In the genomic region with DNA sequence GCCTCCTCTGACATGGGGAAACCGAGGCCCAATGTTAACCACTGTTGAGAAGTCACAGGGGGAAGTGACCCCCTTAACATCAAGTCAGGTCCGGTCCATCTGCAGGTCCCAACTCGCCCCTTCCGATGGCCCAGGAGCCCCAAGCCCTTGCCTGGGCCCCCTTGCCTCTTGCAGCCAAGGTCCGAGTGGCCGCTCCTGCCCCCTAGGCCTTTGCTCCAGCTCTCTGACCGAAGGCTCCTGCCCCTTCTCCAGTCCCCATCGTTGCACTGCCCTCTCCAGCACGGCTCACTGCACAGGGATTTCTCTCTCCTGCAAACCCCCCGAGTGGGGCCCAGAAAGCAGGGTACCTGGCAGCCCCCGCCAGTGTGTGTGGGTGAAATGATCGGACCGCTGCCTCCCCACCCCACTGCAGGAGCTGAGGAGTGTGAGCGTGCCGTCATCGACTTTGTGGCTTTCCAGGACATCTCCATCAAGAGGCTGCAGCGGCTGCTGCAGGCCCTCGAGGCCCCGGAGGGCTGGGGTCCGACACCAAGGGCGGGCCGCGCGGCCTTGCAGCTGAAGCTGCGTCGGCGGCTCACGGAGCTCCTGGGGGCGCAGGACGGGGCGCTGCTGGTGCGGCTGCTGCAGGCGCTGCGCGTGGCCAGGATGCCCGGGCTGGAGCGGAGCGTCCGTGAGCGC, we compare ENCODE assay signal across 9 cellular contexts.
A peak's percentile ranks its signal among the peaks of the same experiment; 100 is the strongest.
DNase-seq lines count a peak whose midpoint lies in the region; ATAC-seq and TF ChIP-seq lines count a peak whose summit lies in the region.
"Had no signal": no experiment of that assay in that cellular context is flagged by ENCODE, and none has a peak within 500 bp of the region (broad histone marks: within the 10 kb centered on the region; RNA-seq: fewer than 3 reads in every experiment).

No MANE protein-coding gene starts in this region.

- peak; percentile 52 for DNase-seq in HuH-7.5 (ENCODE audit: low spot score)
- peak; percentile 55 for DNase-seq in iPS-NIHi11 (ENCODE audit: low spot score)
- DNase-seq in anterior cingulate cortex (lab: John Stamatoyannopoulos, UW), result no peak
- no peak for DNase-seq in NCI-H1436 treated with DMSO at 0.1 percent for 48 hours (lab: John Stamatoyannopoulos, UW)
- DNase-seq: activated naive CD4-positive, alpha-beta T cell; stimulated activated CD4-positive, alpha-beta T cell treated with anti-CD3 and anti-CD28 coated beads, Interleukin-2, amount 100 ng/mL, for 48 hours had no signal

- no peak for ATAC-seq in HG02852 (IDR thresholded peaks at IDR 0.05; ENCODE audit: unreplicated experiment)

- H3K27ac ChIP-seq in 22Rv1, result peak overlapping the region; percentile 20; the same call in 1 of the 2 replicates
- H3K27ac ChIP-seq: C4-2B had no signal

- no peak for TF ChIP-seq CTCF in 22Rv1 (IDR thresholded peaks at IDR 0.05)

Comparison
In these comparisons a context has a peak if more than half of its experiments do, and no peak if none do; other contexts are left out.
1. DNase-seq: peak in HuH-7.5 (single experiment) and iPS-NIHi11 (single experiment); none in anterior cingulate cortex (0 of 58) and NCI-H1436 treated with DMSO at 0.1 percent for 48 hours (single experiment).